ENCODE assay signal across 7 cellular contexts in the genomic region with DNA sequence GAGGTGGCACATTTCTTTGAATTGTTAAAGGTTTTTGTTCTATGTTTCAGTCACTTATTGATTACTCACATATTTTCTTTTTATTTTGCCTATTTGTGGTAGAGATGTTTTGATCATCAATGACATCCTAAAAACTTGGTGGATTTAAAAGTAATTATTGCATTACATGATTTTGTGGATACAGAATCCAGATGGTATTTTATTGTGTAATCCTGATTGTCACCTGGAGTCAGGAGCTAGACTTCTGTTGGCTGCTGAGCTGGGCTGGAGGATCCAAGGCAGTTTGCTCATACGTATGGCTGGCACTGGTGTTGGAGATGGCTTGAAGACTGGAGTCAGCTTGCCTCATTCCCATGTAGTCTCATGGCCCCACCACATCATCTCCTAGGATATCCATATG.
"Had no signal": no experiment of that assay in that cellular context is flagged by ENCODE, and none has a peak within 500 bp of the region (broad histone marks: within the 10 kb centered on the region; RNA-seq: fewer than 3 reads in every experiment).

No MANE protein-coding gene starts in this region.

- H3K4me1 Mint-ChIP-seq: GM23338, H9 had no signal

- H3K27ac Mint-ChIP-seq: GM23338, H9 had no signal

- H3K4me3 ChIP-seq: GM23338 had no signal

- H3K4me2 ChIP-seq: GM23338 had no signal

- DNase-seq: H9, HCEC 1CT, KG1 had no signal

- H2AFZ ChIP-seq: GM23338 had no signal

- ATAC-seq: GM23338, HepG2 had no signal

- H3K4me3 Mint-ChIP-seq: GM23338, H9 had no signal

- H3K27ac ChIP-seq: HL-60 had no signal

- FAIRE-seq: H54, HepG2 had no signal
